ENCODE assay signal across 30 cellular contexts in the genomic region with DNA sequence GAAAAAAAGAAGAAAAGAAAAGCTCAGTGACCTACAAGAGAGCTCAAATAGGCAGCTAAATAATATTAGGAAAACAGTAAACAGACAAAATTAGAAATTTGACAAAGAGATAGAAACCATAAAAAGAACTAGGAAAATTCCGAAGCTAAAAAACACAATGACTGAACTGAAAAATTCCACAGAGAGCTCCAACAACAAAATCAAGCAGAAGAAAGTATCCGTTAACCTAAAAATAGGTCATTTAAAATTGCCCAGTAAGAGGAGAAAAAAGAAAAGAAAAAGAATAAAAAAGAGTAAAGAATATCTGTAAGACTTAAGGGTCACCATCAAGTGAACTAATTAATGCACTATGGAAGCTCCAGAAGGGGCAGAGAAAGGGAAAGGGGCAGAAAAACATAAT.
"Had no signal": no experiment of that assay in that cellular context is flagged by ENCODE, and none has a peak within 500 bp of the region (broad histone marks: within the 10 kb centered on the region; RNA-seq: fewer than 3 reads in every experiment).

No MANE protein-coding gene starts in this region.

- H3K36me3 ChIP-seq: ascending aorta, cardiac muscle cell had no signal

- H3K4me3 ChIP-seq: ascending aorta, cardiac muscle cell had no signal

- FAIRE-seq: bronchial epithelial cell had no signal

- DNase-seq: activated B cell treated with CpG ODN at 0.5 μM for 24 hours; activated CD4-positive, alpha-beta memory T cell treated with anti-CD3 and anti-CD28 coated beads, Interleukin-2, amount 10 ng/mL, durations not matched to agents 7 days and 5 days; activated CD4-positive, alpha-beta T cell treated with anti-CD3 and anti-CD28 coated beads for 4 hours; activated CD4-positive, alpha-beta T cell treated with anti-CD3 and anti-CD28 coated beads, Interleukin-2, amount 10 ng/mL, durations not matched to agents 24 days and 14 days; activated CD4-positive, alpha-beta T cell treated with anti-CD3 and anti-CD28 coated beads, Interleukin-2, amount 50 U/mL, for 1 hour; activated CD4-positive, alpha-beta T cell treated with anti-CD3 and anti-CD28 coated beads, Interleukin-2, amount 50 U/mL, for 4 hours; activated CD4-positive, CD25-positive, alpha-beta regulatory T cell treated with anti-CD3 and anti-CD28 coated beads, Interleukin-2, amount 50 U/mL, for 72 hours; activated CD8-positive, alpha-beta memory T cell treated with anti-CD3 and anti-CD28 coated beads for 24 hours; activated CD8-positive, alpha-beta memory T cell treated with anti-CD3 and anti-CD28 coated beads, Interleukin-2, amount 10 ng/mL, durations not matched to agents 7 days and 5 days; activated CD8-positive, alpha-beta memory T cell treated with anti-CD3 and anti-CD28 coated beads, Interleukin-2, amount 50 U/mL, for 48 hours; activated CD8-positive, alpha-beta T cell treated with anti-CD3 and anti-CD28 coated beads, Interleukin-2, amount 10 ng/mL, durations not matched to agents 7 days and 5 days; activated effector memory CD4-positive, alpha-beta T cell treated with Interleukin-2 at 50 U/mL for 16 hours; activated gamma-delta T cell; activated naive CD4-positive, alpha-beta T cell treated with anti-CD3 and anti-CD28 coated beads, Interleukin-2, amount 10 ng/mL, durations not matched to agents 7 days and 5 days; activated naive CD4-positive, alpha-beta T cell treated with Interleukin-2 at 50 U/mL for 16 hours; activated naive CD8-positive, alpha-beta T cell treated with anti-CD3 and anti-CD28 coated beads, Interleukin-2, amount 10 ng/mL, durations not matched to agents 7 days and 5 days; activated naive CD8-positive, alpha-beta T cell treated with anti-CD3 and anti-CD28 coated beads, Interleukin-2, amount 50 U/mL, for 24 hours; activated T-cell treated with anti-CD3 and anti-CD28 coated beads, Interleukin-2, amount 50 U/mL, for 24 hours; activated T-cell treated with anti-CD3 and anti-CD28 coated beads, Interleukin-2, amount 50 U/mL, for 48 hours; amygdala; anterior cingulate cortex; caudate nucleus; cerebellar nuclear complex; T-helper 1 cell; T-helper 2 cell; T-helper 9 cell had no signal

- ATAC-seq: activated CD8-positive, alpha-beta memory T cell treated with anti-CD3 and anti-CD28 coated beads, Interleukin-2, amount 10 ng/mL, durations not matched to agents 7 days and 5 days; activated CD8-positive, alpha-beta T cell treated with anti-CD3 and anti-CD28 coated beads, Interleukin-2, amount 10 ng/mL, durations not matched to agents 7 days and 5 days; activated naive CD8-positive, alpha-beta T cell treated with anti-CD3 and anti-CD28 coated beads, Interleukin-2, amount 50 U/mL, for 24 hours had no signal

- H3K27ac ChIP-seq: ascending aorta, cardiac muscle cell, VCaP had no signal

- H3K4me1 ChIP-seq: ascending aorta had no signal

- H3K27me3 ChIP-seq: ascending aorta, cardiac muscle cell had no signal
